In genomic region chr22:19680287-19680881, GRCh38 we compare ENCODE assay signal across 18 cellular contexts. TPM values are rescaled to one million over a fixed set of nuclear protein-coding genes. Genes with fewer than 3 reads are reported as not detected.
"Had no signal": no experiment of that assay in that cellular context is flagged by ENCODE, and none has a peak within 500 bp of the region (broad histone marks: within the 10 kb centered on the region; RNA-seq: fewer than 3 reads in every experiment).

No MANE protein-coding gene starts in this region.

- H3K4me1 Mint-ChIP-seq: neural crest cell; stimulated activated memory B cell treated with anti-CD40 and anti-IgM and Interleukin-4, amounts not matched to agents 10 μg/mL and 1 μg/mL and 100 μg/mL, for 72 hours had no signal

- H3K36me3 Mint-ChIP-seq: natural killer cell treated with Interleukin-12 subunit alpha and Interleukin-12 subunit beta and Interleukin-15 and Interleukin-18, amount 100 ng/mL, for 72 hours; stimulated activated memory B cell treated with anti-CD40 and anti-IgM and Interleukin-4, amounts not matched to agents 10 μg/mL and 1 μg/mL and 100 μg/mL, for 72 hours; type B pancreatic cell had no signal

- H3K4me3 Mint-ChIP-seq: effector memory CD8-positive, alpha-beta T cell; natural killer cell treated with Interleukin-12 subunit alpha and Interleukin-12 subunit beta and Interleukin-15 and Interleukin-18, amount 100 ng/mL, for 72 hours; neural crest cell; stimulated activated memory B cell treated with anti-CD40 and anti-IgM and Interleukin-4, amounts not matched to agents 10 μg/mL and 1 μg/mL and 100 μg/mL, for 72 hours; type B pancreatic cell had no signal

- H3K27me3 Mint-ChIP-seq: type B pancreatic cell had no signal

- H3K4me3 ChIP-seq: gastrocnemius medialis, lower lobe of right lung, ovary, psoas muscle, sigmoid colon, spleen, testis, tibial artery, uterus had no signal

- H3K9me3 ChIP-seq: gastrocnemius medialis, lower lobe of right lung, ovary, psoas muscle, sigmoid colon, spleen, testis, tibial artery, uterus had no signal

- H3K4me1 ChIP-seq: gastrocnemius medialis, lower lobe of right lung, psoas muscle, testis, tibial artery, uterus had no signal

- H3K27ac Mint-ChIP-seq: effector memory CD8-positive, alpha-beta T cell; natural killer cell treated with Interleukin-12 subunit alpha and Interleukin-12 subunit beta and Interleukin-15 and Interleukin-18, amount 100 ng/mL, for 72 hours; stimulated activated memory B cell treated with anti-CD40 and anti-IgM and Interleukin-4, amounts not matched to agents 10 μg/mL and 1 μg/mL and 100 μg/mL, for 72 hours; type B pancreatic cell had no signal

- H3K9me3 Mint-ChIP-seq: effector memory CD8-positive, alpha-beta T cell; natural killer cell treated with Interleukin-12 subunit alpha and Interleukin-12 subunit beta and Interleukin-15 and Interleukin-18, amount 100 ng/mL, for 72 hours; neural crest cell; stimulated activated memory B cell treated with anti-CD40 and anti-IgM and Interleukin-4, amounts not matched to agents 10 μg/mL and 1 μg/mL and 100 μg/mL, for 72 hours; type B pancreatic cell had no signal

- H3K27me3 ChIP-seq: ovary, testis, uterus had no signal

- ATAC-seq: effector memory CD8-positive, alpha-beta T cell; stimulated activated memory B cell treated with anti-CD40 and anti-IgM and Interleukin-4, amounts not matched to agents 10 μg/mL and 1 μg/mL and 100 μg/mL, for 72 hours; stimulated activated naive CD8-positive, alpha-beta T cell treated with anti-CD3 and anti-CD28 coated beads, Interleukin-15, Interleukin-2, amounts not matched to agents 100 U/mL and 50 U/mL, for 24 hours had no signal

- DNase-seq: cortex of kidney, testis, tibial artery had no signal

- H3K36me3 ChIP-seq: gastrocnemius medialis, lower lobe of right lung, ovary, sigmoid colon, spleen, tibial artery, uterus had no signal

- H3K27ac ChIP-seq: gastrocnemius medialis, lower lobe of right lung, ovary, psoas muscle, sigmoid colon, spleen, testis, tibial artery, uterus had no signal

RNA-seq across cellular contexts. Expression of gene SEPTIN5, which starts 33.9 kb away (rescaled TPM):
- total RNA-seq: natural killer cell treated with Interleukin-12 subunit alpha and Interleukin-12 subunit beta and Interleukin-15 and Interleukin-18, amount 100 ng/mL, for 72 hours had no signal

RNA-seq across cellular contexts. Expression of gene GP1BB, which starts 43.0 kb away (rescaled TPM):
- total RNA-seq: left ventricle myocardium superior; natural killer cell treated with Interleukin-12 subunit alpha and Interleukin-12 subunit beta and Interleukin-15 and Interleukin-18, amount 100 ng/mL, for 72 hours; renal cortical epithelial cell had no signal
